Comparison of ENCODE assay signal across 8 cellular contexts in the genomic region with DNA sequence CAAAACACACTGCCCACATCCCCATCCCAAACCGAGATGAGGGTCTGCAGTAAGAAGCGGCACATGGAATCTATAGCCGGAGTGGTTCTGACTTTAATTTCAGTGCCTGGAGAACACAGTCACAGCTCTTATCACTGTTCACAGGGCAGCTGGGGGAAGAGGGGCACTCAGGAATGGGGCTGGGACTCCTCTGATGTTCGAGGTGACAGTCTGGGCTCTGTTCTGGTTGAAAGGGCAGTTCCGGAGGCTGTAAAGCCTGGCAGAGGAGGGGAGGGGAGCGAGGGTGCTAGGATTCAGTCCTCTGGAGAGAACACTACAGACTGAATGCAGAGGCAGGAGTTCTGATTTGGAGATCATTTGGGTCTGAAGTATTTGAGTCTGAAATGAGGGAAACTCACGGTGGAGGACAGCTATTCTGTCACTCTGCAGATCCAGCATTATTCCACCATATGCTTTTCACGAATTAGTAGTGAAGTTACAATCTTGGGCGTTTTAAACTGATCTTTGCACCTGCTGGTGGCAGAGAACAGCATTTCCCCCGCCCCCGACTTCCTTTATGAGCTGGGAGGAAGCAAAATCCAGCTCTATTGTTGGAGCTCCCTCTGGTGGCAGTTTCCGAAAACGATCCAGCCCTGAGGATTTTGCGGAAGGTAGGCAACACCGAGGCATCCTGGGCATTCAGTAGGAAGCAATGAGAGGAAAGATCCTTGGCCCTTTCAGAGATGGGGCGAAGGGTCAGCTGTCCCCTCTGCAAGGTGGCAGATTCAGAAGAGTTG. TPM values are rescaled to one million over a fixed set of nuclear protein-coding genes. Genes with fewer than 3 reads are reported as not detected.
A peak's percentile ranks its signal among the peaks of the same experiment; 100 is the strongest.
DNase-seq lines count a peak whose midpoint lies in the region; ATAC-seq and TF ChIP-seq lines count a peak whose summit lies in the region.

No MANE protein-coding gene starts in this region.

- WGBS in HUES64, result 12% methylated on average over 15 of the region's 16 CpGs

- CTCF ChIA-PET in PC-9 (lab: Charles Lee), result interaction anchor here (0.6 to 1.0 kb wide), 7 partner anchors 15 to 492 kb away, joined by 3 to 13 read pairs (median 5); no protein-coding TSS in a partner anchor

- H3K27me3 Mint-ChIP-seq in neural crest cell (ENCODE audit: low read depth), result peaks cover 95% of the 10 kb centered on the region
- H3K27me3 Mint-ChIP-seq in stimulated activated naive CD8-positive, alpha-beta T cell treated with anti-CD3 and anti-CD28 coated beads, Interleukin-15, Interleukin-2, amounts not matched to agents 100 ng/mL and 50 ng/mL, for 24 hours, result peaks cover 36% of the 10 kb centered on the region

- H3K4me3 ChIP-seq in HUES64 (ENCODE audit: low read length), result peak overlapping the region; percentile 54
- no peak overlapping the region for H3K4me3 ChIP-seq in PC-9
- peak overlapping the region; percentile 53 for H3K4me3 ChIP-seq in fibroblast of the aortic adventitia (ENCODE audit: low read depth, low read length)

- peak; percentile 77 for ATAC-seq in GM21526 (IDR thresholded peaks at IDR 0.05; ENCODE audit: low FRiP score, unreplicated experiment)

- POLR2A ChIA-PET in PC-9 (lab: Charles Lee; ENCODE audit: unreplicated experiment), result interaction anchor here (0.6 kb wide), 1 partner anchor 243 kb away, joined by 5 read pairs; no protein-coding TSS in a partner anchor

- DNase-seq in DMS153 (lab: John Stamatoyannopoulos, UW) (peak; percentile 51), PC-9 (peak; percentile 42 to 74), activated T-helper 1 cell treated with Interleukin-2 at 50 U/mL for 16 hours (ENCODE audit: low read depth) (peak; percentile 63), fibroblast of the aortic adventitia (ENCODE audit: low read depth) (peak; percentile 72), neural crest cell (ENCODE audit: low read depth, low spot score) (peak; percentile 92)

- H3K4me3 Mint-ChIP-seq in neural crest cell, result peak overlapping the region; percentile 84
- H3K4me3 Mint-ChIP-seq in stimulated activated naive CD8-positive, alpha-beta T cell treated with anti-CD3 and anti-CD28 coated beads, Interleukin-15, Interleukin-2, amounts not matched to agents 100 ng/mL and 50 ng/mL, for 24 hours, result peak overlapping the region; percentile 82

- no peak overlapping the region for H3K27ac ChIP-seq in HUES64 (ENCODE audit: low read depth, low read length)
- H3K27ac ChIP-seq in PC-9, result no peak overlapping the region

- H3K9me3 ChIP-seq in HUES64 (ENCODE audit: insufficient read depth, low read depth, low read length) (no peaks in the 10 kb centered on the region), PC-9 (ENCODE audit: insufficient read depth, low read depth) (no peaks in the 10 kb centered on the region)

- H2AFZ ChIP-seq in PC-9, result no peak overlapping the region

- H3F3A ChIP-seq in PC-9 (ENCODE audit: insufficient read depth, low read depth), result no peaks in the 10 kb centered on the region

- H3K9ac ChIP-seq in HUES64 (ENCODE audit: low read depth, low read length), result no peak overlapping the region

- H3K9me2 ChIP-seq in PC-9 (ENCODE audit: insufficient read depth), result no peaks in the 10 kb centered on the region

- peak overlapping the region; percentile 46; the same call in 1 of the 2 replicates for H3K4me2 ChIP-seq in PC-9

- TF ChIP-seq CTCF in PC-9 (conservative IDR thresholded peaks at IDR 0.05), result peak; percentile 78
- peak; percentile 88 for TF ChIP-seq CTCF in fibroblast of the aortic adventitia (IDR thresholded peaks at IDR 0.05; ENCODE audit: insufficient read depth, low read length)
- peak; percentile 91 for TF ChIP-seq CTCF in neural crest cell (conservative IDR thresholded peaks at IDR 0.05)

- H3K36me3 Mint-ChIP-seq in neural crest cell (ENCODE audit: low read depth), result no peaks in the 10 kb centered on the region
- H3K36me3 Mint-ChIP-seq in stimulated activated naive CD8-positive, alpha-beta T cell treated with anti-CD3 and anti-CD28 coated beads, Interleukin-15, Interleukin-2, amounts not matched to agents 100 ng/mL and 50 ng/mL, for 24 hours (ENCODE audit: low read depth), result no peaks in the 10 kb centered on the region

- peaks cover 18% of the 10 kb centered on the region for H3K4me1 Mint-ChIP-seq in neural crest cell
- H3K4me1 Mint-ChIP-seq in stimulated activated naive CD8-positive, alpha-beta T cell treated with anti-CD3 and anti-CD28 coated beads, Interleukin-15, Interleukin-2, amounts not matched to agents 100 ng/mL and 50 ng/mL, for 24 hours (ENCODE audit: low read depth), result peaks cover 19% of the 10 kb centered on the region

- no TSS peak for BruUV-seq in PC-9 (replicated peaks; lab: Mats Ljungman, UMichigan)

- no peaks in the 10 kb centered on the region for H3K79me2 ChIP-seq in PC-9 (ENCODE audit: low read depth)

- intact Hi-C loops in PC-9 (cut with micrococcal nuclease; ENCODE audit: unreplicated experiment), result loop anchor here (1.0 to 10.0 kb wide), 4 partner anchors 377 to 1820 kb away; no protein-coding TSS in a partner anchor

- H3K27me3 ChIP-seq in HUES64 (ENCODE audit: insufficient read depth, low read length) (peaks cover 70% of the 10 kb centered on the region), PC-9 (ENCODE audit: insufficient read depth, low read depth) (peaks cover 30% of the 10 kb centered on the region)

- H4K20me1 ChIP-seq in PC-9 (ENCODE audit: insufficient read depth), result no peaks in the 10 kb centered on the region

- no peaks in the 10 kb centered on the region for H3K36me3 ChIP-seq in HUES64 (ENCODE audit: insufficient read depth, low read length)
- no peaks in the 10 kb centered on the region for H3K36me3 ChIP-seq in PC-9 (ENCODE audit: low read depth)

- no peak overlapping the region for H3K27ac Mint-ChIP-seq in neural crest cell (ENCODE audit: unreplicated experiment)
- peak overlapping the region; percentile 63 for H3K27ac Mint-ChIP-seq in stimulated activated naive CD8-positive, alpha-beta T cell treated with anti-CD3 and anti-CD28 coated beads, Interleukin-15, Interleukin-2, amounts not matched to agents 100 ng/mL and 50 ng/mL, for 24 hours

- peaks cover 12% of the 10 kb centered on the region; the same call in 1 of the 2 replicates for H3K4me1 ChIP-seq in HUES64 (ENCODE audit: insufficient read depth, low read length)
- H3K4me1 ChIP-seq in PC-9 (replicated peaks; ENCODE audit: insufficient read depth), result no peaks in the 10 kb centered on the region

- H3K9me3 Mint-ChIP-seq in neural crest cell, result no peaks in the 10 kb centered on the region
- no peaks in the 10 kb centered on the region for H3K9me3 Mint-ChIP-seq in stimulated activated naive CD8-positive, alpha-beta T cell treated with anti-CD3 and anti-CD28 coated beads, Interleukin-15, Interleukin-2, amounts not matched to agents 100 ng/mL and 50 ng/mL, for 24 hours

RNA-seq across cellular contexts. Expression of gene KCNK18, which starts 22.7 kb away (rescaled TPM):
- not detected for polyA plus RNA-seq in HUES64 (2013, experiment 1 of 2)
- polyA plus RNA-seq in HUES64 (2013, experiment 2 of 2), result not detected
- not detected in 2 replicates for total RNA-seq in PC-9 (2021)
- not detected in 2 replicates for total RNA-seq in fibroblast of the aortic adventitia (ENCODE audit: low replicate concordance)
- total RNA-seq in neural crest cell, result not detected in 2 replicates

RNA-seq across cellular contexts. Expression of gene VAX1, which starts 36.6 kb away (rescaled TPM):
- polyA plus RNA-seq in HUES64 (2013, experiment 1 of 2), result 0.20 TPM
- 0.51 TPM for polyA plus RNA-seq in HUES64 (2013, experiment 2 of 2)
- total RNA-seq in PC-9 (2021) (not detected in 2 replicates), fibroblast of the aortic adventitia (ENCODE audit: low replicate concordance) (not detected in 2 replicates), neural crest cell (0.16 and 0.23 TPM in 2 replicates)
